In the genomic region with DNA sequence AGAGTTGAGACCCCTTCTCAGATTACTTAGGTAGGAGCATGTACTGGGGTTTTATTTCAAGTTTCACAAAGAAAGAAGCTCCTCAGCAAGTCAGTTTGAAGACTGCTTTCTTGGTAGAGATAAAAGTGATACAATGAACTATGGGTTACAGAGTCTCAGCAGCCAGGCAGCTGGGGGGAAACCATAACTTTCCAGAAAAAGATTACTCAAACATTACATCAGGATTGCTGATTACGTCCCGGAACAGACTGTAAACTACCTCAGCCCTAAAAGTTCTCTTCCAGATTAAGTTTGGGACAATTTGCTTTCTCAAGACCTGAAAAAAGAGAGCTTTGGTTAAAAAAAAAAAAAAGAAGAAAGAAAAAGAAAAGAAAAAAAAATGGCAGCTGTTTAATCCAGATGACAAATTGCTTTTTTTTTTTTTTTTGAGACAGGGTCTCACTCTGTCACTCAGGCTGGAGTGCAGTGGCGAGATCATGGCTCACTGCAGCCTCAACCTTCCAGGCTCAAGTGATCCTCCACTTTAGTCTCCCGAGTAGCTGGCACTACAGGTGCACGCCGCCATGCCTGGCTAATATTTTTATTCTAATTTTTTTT, we compare ENCODE assay signal across 1 cellular context.
TF ChIP-seq lines count a peak whose summit lies in the region.

No MANE protein-coding gene starts in this region.

TF ChIP-seq in WTC11, 78 proteins besides CTCF, POLR2A, EP300 and RAD21 (continued from another document):
- TF ChIP-seq, protein P1, sequence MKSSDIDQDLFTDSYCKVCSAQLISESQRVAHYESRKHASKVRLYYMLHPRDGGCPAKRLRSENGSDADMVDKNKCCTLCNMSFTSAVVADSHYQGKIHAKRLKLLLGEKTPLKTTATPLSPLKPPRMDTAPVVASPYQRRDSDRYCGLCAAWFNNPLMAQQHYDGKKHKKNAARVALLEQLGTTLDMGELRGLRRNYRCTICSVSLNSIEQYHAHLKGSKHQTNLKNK (CRISPR knock-in tag; IDR thresholded peaks at IDR 0.05) = no peak
- TF ChIP-seq NR2C2 (CRISPR knock-in tag; IDR thresholded peaks at IDR 0.05) (no peak), IRF2 (CRISPR knock-in tag; IDR thresholded peaks at IDR 0.05; ENCODE audit: borderline replicate concordance, low read depth) (no peak), ZNF121 (CRISPR knock-in tag; IDR thresholded peaks at IDR 0.05) (no peak), NR3C1 (CRISPR knock-in tag; conservative IDR thresholded peaks at IDR 0.05; ENCODE audit: low read depth) (no peak), ZNF396 (CRISPR knock-in tag; IDR thresholded peaks at IDR 0.05; ENCODE audit: borderline replicate concordance) (no peak), CREB1 (CRISPR knock-in tag; IDR thresholded peaks at IDR 0.05) (no peak), NFYB (CRISPR knock-in tag; conservative IDR thresholded peaks at IDR 0.05; ENCODE audit: low read depth) (no peak), GRHL2 (CRISPR knock-in tag; IDR thresholded peaks at IDR 0.05; ENCODE audit: insufficient replicate concordance, severe bottlenecking) (no peak), RORB (CRISPR knock-in tag; IDR thresholded peaks at IDR 0.05) (no peak)
- TF ChIP-seq, protein P2, sequence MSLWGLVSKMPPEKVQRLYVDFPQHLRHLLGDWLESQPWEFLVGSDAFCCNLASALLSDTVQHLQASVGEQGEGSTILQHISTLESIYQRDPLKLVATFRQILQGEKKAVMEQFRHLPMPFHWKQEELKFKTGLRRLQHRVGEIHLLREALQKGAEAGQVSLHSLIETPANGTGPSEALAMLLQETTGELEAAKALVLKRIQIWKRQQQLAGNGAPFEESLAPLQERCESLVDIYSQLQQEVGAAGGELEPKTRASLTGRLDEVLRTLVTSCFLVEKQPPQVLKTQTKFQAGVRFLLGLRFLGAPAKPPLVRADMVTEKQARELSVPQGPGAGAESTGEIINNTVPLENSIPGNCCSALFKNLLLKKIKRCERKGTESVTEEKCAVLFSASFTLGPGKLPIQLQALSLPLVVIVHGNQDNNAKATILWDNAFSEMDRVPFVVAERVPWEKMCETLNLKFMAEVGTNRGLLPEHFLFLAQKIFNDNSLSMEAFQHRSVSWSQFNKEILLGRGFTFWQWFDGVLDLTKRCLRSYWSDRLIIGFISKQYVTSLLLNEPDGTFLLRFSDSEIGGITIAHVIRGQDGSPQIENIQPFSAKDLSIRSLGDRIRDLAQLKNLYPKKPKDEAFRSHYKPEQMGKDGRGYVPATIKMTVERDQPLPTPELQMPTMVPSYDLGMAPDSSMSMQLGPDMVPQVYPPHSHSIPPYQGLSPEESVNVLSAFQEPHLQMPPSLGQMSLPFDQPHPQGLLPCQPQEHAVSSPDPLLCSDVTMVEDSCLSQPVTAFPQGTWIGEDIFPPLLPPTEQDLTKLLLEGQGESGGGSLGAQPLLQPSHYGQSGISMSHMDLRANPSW (CRISPR knock-in tag; conservative IDR thresholded peaks at IDR 0.05; ENCODE audit: low read depth) = no peak
- TF ChIP-seq, protein P3, sequence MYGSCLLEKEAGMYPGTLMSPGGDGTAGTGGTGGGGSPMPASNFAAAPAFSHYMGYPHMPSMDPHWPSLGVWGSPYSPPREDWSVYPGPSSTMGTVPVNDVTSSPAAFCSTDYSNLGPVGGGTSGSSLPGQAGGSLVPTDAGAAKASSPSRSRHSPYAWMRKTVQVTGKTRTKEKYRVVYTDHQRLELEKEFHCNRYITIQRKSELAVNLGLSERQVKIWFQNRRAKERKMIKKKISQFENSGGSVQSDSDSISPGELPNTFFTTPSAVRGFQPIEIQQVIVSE (CRISPR knock-in tag; IDR thresholded peaks at IDR 0.05; ENCODE audit: borderline replicate concordance) = no peak
- TF ChIP-seq, protein P4, sequence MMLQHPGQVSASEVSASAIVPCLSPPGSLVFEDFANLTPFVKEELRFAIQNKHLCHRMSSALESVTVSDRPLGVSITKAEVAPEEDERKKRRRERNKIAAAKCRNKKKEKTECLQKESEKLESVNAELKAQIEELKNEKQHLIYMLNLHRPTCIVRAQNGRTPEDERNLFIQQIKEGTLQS (CRISPR knock-in tag; conservative IDR thresholded peaks at IDR 0.05) = no peak
- TF ChIP-seq, protein P5, sequence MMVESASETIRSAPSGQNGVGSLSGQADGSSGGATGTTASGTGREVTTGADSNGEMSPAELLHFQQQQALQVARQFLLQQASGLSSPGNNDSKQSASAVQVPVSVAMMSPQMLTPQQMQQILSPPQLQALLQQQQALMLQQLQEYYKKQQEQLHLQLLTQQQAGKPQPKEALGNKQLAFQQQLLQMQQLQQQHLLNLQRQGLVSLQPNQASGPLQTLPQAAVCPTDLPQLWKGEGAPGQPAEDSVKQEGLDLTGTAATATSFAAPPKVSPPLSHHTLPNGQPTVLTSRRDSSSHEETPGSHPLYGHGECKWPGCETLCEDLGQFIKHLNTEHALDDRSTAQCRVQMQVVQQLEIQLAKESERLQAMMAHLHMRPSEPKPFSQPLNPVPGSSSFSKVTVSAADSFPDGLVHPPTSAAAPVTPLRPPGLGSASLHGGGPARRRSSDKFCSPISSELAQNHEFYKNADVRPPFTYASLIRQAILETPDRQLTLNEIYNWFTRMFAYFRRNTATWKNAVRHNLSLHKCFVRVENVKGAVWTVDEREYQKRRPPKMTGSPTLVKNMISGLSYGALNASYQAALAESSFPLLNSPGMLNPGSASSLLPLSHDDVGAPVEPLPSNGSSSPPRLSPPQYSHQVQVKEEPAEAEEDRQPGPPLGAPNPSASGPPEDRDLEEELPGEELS (CRISPR knock-in tag; IDR thresholded peaks at IDR 0.05) = no peak
- TF ChIP-seq, protein P6, sequence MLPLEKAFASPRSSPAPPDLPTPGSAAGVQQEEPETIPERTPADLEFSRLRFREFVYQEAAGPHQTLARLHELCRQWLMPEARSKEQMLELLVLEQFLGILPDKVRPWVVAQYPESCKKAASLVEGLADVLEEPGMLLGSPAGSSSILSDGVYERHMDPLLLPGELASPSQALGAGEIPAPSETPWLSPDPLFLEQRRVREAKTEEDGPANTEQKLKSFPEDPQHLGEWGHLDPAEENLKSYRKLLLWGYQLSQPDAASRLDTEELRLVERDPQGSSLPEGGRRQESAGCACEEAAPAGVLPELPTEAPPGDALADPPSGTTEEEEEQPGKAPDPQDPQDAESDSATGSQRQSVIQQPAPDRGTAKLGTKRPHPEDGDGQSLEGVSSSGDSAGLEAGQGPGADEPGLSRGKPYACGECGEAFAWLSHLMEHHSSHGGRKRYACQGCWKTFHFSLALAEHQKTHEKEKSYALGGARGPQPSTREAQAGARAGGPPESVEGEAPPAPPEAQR (CRISPR knock-in tag; IDR thresholded peaks at IDR 0.05) = no peak
